ENCODE assay signal across 19 cellular contexts in genomic region chr12:10031318-10031717, GRCh38. TPM values are rescaled to one million over a fixed set of nuclear protein-coding genes. Genes with fewer than 3 reads are reported as not detected.
DNase-seq lines count a peak whose midpoint lies in the region; ATAC-seq and TF ChIP-seq lines count a peak whose summit lies in the region.
"Had no signal": no experiment of that assay in that cellular context is flagged by ENCODE, and none has a peak within 500 bp of the region (broad histone marks: within the 10 kb centered on the region; RNA-seq: fewer than 3 reads in every experiment).

No MANE protein-coding gene starts in this region.

- H3K27me3 ChIP-seq in RWPE2 (ENCODE audit: insufficient read depth, poor library complexity, severe bottlenecking) (no peaks in the 10 kb centered on the region), osteoblast (ENCODE audit: insufficient read depth, low read length) (no peaks in the 10 kb centered on the region)
- H3K27me3 ChIP-seq: BLaER1 treated with 17β-estradiol and CSF1 and Interleukin-3, amounts not matched to agents 10 nM and 100 nM had no signal

- H3K4me1 ChIP-seq in RWPE2 (ENCODE audit: insufficient read depth, poor library complexity, severe bottlenecking) (peaks cover 4% of the 10 kb centered on the region), osteoblast (ENCODE audit: insufficient read depth, low read length) (peaks cover 12% of the 10 kb centered on the region)

- H3K36me3 ChIP-seq in RWPE2 (ENCODE audit: low read depth) (no peaks in the 10 kb centered on the region), osteoblast (ENCODE audit: insufficient read depth, low read length) (no peaks in the 10 kb centered on the region)
- H3K36me3 ChIP-seq: BLaER1 treated with 17β-estradiol and CSF1 and Interleukin-3, amounts not matched to agents 10 nM and 100 nM had no signal

- POLR2A ChIA-PET in GM10248 (lab: Yijun Ruan, JAX) = no interaction called here

- TF ChIP-seq CTCF in RWPE2 (IDR thresholded peaks at IDR 0.05; ENCODE audit: poor library complexity, severe bottlenecking) (no peak), osteoblast (IDR thresholded peaks at IDR 0.05; ENCODE audit: extremely low read depth, low read depth, low read length) (no peak), GM10248 (IDR thresholded peaks at IDR 0.05; ENCODE audit: control extremely low read depth, extremely low read depth, low read depth, missing control alignments) (no peak)

- H3K4me2 ChIP-seq in osteoblast (ENCODE audit: insufficient read depth, low read length) = peak overlapping the region; percentile 7

- H3K4me1 Mint-ChIP-seq in dendritic cell treated with granulocyte-macrophage colony-stimulating factor and Interleukin-4, amounts not matched to agents 40 ng/mL and 50 ng/mL, for 4 days (ENCODE audit: low read depth) = peaks cover 45% of the 10 kb centered on the region
- H3K4me1 Mint-ChIP-seq: central memory CD8-positive, alpha-beta T cell had no signal

- no peaks in the 10 kb centered on the region for H3K79me2 ChIP-seq in osteoblast (ENCODE audit: insufficient read depth, low read length)

- H3K4me3 ChIP-seq in RWPE2 (ENCODE audit: severe bottlenecking) (no peak overlapping the region), osteoblast (ENCODE audit: insufficient read depth, low read length) (no peak overlapping the region)
- H3K4me3 ChIP-seq: BLaER1 treated with 17β-estradiol and CSF1 and Interleukin-3, amounts not matched to agents 10 nM and 100 nM had no signal

- no peak overlapping the region for H3K4me3 Mint-ChIP-seq in dendritic cell treated with granulocyte-macrophage colony-stimulating factor and Interleukin-4, amounts not matched to agents 40 ng/mL and 50 ng/mL, for 4 days
- H3K4me3 Mint-ChIP-seq: central memory CD8-positive, alpha-beta T cell; mesothelial cell of epicardium had no signal

- H3K9me3 ChIP-seq in RWPE2 (ENCODE audit: severe bottlenecking) = no peaks in the 10 kb centered on the region
- no peaks in the 10 kb centered on the region for H3K9me3 ChIP-seq in osteoblast (ENCODE audit: low read depth, low read length)

- DNase-seq in H4 (ENCODE audit: low spot score) = peak; percentile 44
- no peak for DNase-seq in RWPE2 (ENCODE audit: low spot score)
- no peak for DNase-seq in osteoblast (ENCODE audit: insufficient read length, low spot score, missing footprints)
- no peak for DNase-seq in NCI-H2081 (lab: John Stamatoyannopoulos, UW)
- DNase-seq in GM10248 (ENCODE audit: extremely low spot score) = no peak
- DNase-seq: activated CD4-positive, alpha-beta T cell treated with anti-CD3 and anti-CD28 coated beads, Interleukin-2, amount 50 U/mL, for 4 hours; activated T-cell treated with anti-CD3 and anti-CD28 coated beads, Interleukin-2, amount 50 U/mL, for 48 hours; head of caudate nucleus; SHP77; stimulated activated CD4-positive, alpha-beta T cell treated with anti-CD3 and anti-CD28 coated beads, Interleukin-4, amount 100 ng/mL, for 24 hours had no signal

- H3K27me3 Mint-ChIP-seq in dendritic cell treated with granulocyte-macrophage colony-stimulating factor and Interleukin-4, amounts not matched to agents 40 ng/mL and 50 ng/mL, for 4 days = no peaks in the 10 kb centered on the region

- peak overlapping the region; percentile 55 for H3K27ac Mint-ChIP-seq in dendritic cell treated with granulocyte-macrophage colony-stimulating factor and Interleukin-4, amounts not matched to agents 40 ng/mL and 50 ng/mL, for 4 days
- H3K27ac Mint-ChIP-seq: mesothelial cell of epicardium had no signal

- no peaks in the 10 kb centered on the region for H3K9me3 Mint-ChIP-seq in dendritic cell treated with granulocyte-macrophage colony-stimulating factor and Interleukin-4, amounts not matched to agents 40 ng/mL and 50 ng/mL, for 4 days
- H3K9me3 Mint-ChIP-seq: central memory CD8-positive, alpha-beta T cell; mesothelial cell of epicardium had no signal

- peak overlapping the region; percentile 66 for H3K27ac ChIP-seq in RWPE2 (ENCODE audit: poor library complexity, severe bottlenecking)
- H3K27ac ChIP-seq in osteoblast (ENCODE audit: low read depth, low read length) = peak overlapping the region; percentile 73
- H3K27ac ChIP-seq: BLaER1 treated with 17β-estradiol and CSF1 and Interleukin-3, amounts not matched to agents 10 nM and 100 nM had no signal

- no peaks in the 10 kb centered on the region for H4K20me1 ChIP-seq in osteoblast (ENCODE audit: insufficient read depth, low read length)
- H4K20me1 ChIP-seq: BLaER1 treated with 17β-estradiol and CSF1 and Interleukin-3, amounts not matched to agents 10 nM and 100 nM had no signal

- no peaks in the 10 kb centered on the region for H3K36me3 Mint-ChIP-seq in dendritic cell treated with granulocyte-macrophage colony-stimulating factor and Interleukin-4, amounts not matched to agents 40 ng/mL and 50 ng/mL, for 4 days (ENCODE audit: low read depth)
- H3K36me3 Mint-ChIP-seq: mesothelial cell of epicardium had no signal

- no peak for ATAC-seq in RWPE2 (ENCODE audit: low read depth)
- no peak for ATAC-seq in HG02610 (IDR thresholded peaks at IDR 0.05; ENCODE audit: unreplicated experiment)
- ATAC-seq in HG03139 (IDR thresholded peaks at IDR 0.05; ENCODE audit: unreplicated experiment) = no peak

- peak overlapping the region; percentile 11 for H2AFZ ChIP-seq in osteoblast (ENCODE audit: low read length)

- intact Hi-C loops in dendritic cell treated with granulocyte-macrophage colony-stimulating factor and Interleukin-4, amounts not matched to agents 40 ng/mL and 50 ng/mL, for 4 days (cut with micrococcal nuclease) = no loop called here

- CTCF ChIA-PET in GM10248 (lab: Yijun Ruan, JAX) = interaction anchor here (2.1 kb wide), 1 partner anchor 112 kb away, joined by 4 read pairs; no protein-coding TSS in a partner anchor

RNA-seq across cellular contexts. Expression of gene CLEC9A, which starts 0.8 kb away (rescaled TPM):
- not detected in 2 replicates for total RNA-seq in H4 (2014; rRNA removed; shearing (Covaris generic))
- not detected in 2 replicates for total RNA-seq in osteoblast
- total RNA-seq: kidney epithelial cell; mesothelial cell of epicardium; T-helper 2 cell treated with Interferon-gamma antibody and Interleukin-4, amounts not matched to agents 100 ng/mL and 5 ng/mL, for 36 hours; temporal lobe had no signal

RNA-seq across cellular contexts. Expression of gene CLEC12B, which starts 20.9 kb away (rescaled TPM):
- not detected in 2 replicates for total RNA-seq in H4 (2014; rRNA removed; shearing (Covaris generic))
- total RNA-seq in osteoblast = not detected in 2 replicates
- total RNA-seq: kidney epithelial cell, mesothelial cell of epicardium, temporal lobe had no signal

RNA-seq across cellular contexts. Expression of gene CLEC1B, which starts 32.4 kb away (rescaled TPM):
- not detected in 2 replicates for total RNA-seq in H4 (2014; rRNA removed; shearing (Covaris generic))
- not detected in 2 replicates for total RNA-seq in osteoblast
- total RNA-seq: kidney epithelial cell; T-helper 2 cell treated with Interferon-gamma antibody and Interleukin-4, amounts not matched to agents 100 ng/mL and 5 ng/mL, for 36 hours; temporal lobe had no signal
